In genomic region chr7:101328159-101328558, GRCh38 we compare ENCODE assay signal across 1 cellular context.
TF ChIP-seq lines count a peak whose summit lies in the region.

No MANE protein-coding gene starts in this region.

TF ChIP-seq in HEK293, 187 proteins besides CTCF, POLR2A, EP300 and RAD21 (continued from another document and continues in another):
- TF ChIP-seq ZNF600 (tag by site-specific recombination; IDR thresholded peaks at IDR 0.05) (no peak), ZBTB20 (tag by site-specific recombination; IDR thresholded peaks at IDR 0.05) (no peak), OSR2 (tag by site-specific recombination; IDR thresholded peaks at IDR 0.05) (no peak), KLF8 (tag by site-specific recombination; IDR thresholded peaks at IDR 0.05) (no peak), ZNF138 (tag by site-specific recombination; IDR thresholded peaks at IDR 0.05; ENCODE audit: borderline replicate concordance) (0 out of 2 replicates have a peak, but pooled peaks have one; percentile 32), HOXD13 (CRISPR knock-in tag; IDR thresholded peaks at IDR 0.05; ENCODE audit: borderline replicate concordance) (no peak), ZSCAN30 (tag by site-specific recombination; IDR thresholded peaks at IDR 0.05) (no peak), ZNF292 (tag by site-specific recombination; IDR thresholded peaks at IDR 0.05; ENCODE audit: borderline replicate concordance, low read depth) (peak; percentile 42; the same call in 1 of the 2 replicates), ZNF423 (tag by site-specific recombination; IDR thresholded peaks at IDR 0.05) (no peak), SETDB1 (IDR thresholded peaks at IDR 0.05; ENCODE audit: insufficient read length, low read length) (no peak), ZNF426 (tag by site-specific recombination; IDR thresholded peaks at IDR 0.05) (peak; percentile 90), GFI1B (tag by site-specific recombination; IDR thresholded peaks at IDR 0.05) (peak; percentile 30; the same call in 1 of the 2 replicates), ZNF274 (IDR thresholded peaks at IDR 0.05; ENCODE audit: low read length) (no peak), ZNF274 (tag by site-specific recombination; IDR thresholded peaks at IDR 0.05; ENCODE audit: borderline replicate concordance) (no peak), ATF2 (tag by site-specific recombination; IDR thresholded peaks at IDR 0.05; ENCODE audit: low read depth) (no peak), REPIN1 (tag by site-specific recombination; IDR thresholded peaks at IDR 0.05; ENCODE audit: low read depth) (no peak), ZNF791 (tag by site-specific recombination; IDR thresholded peaks at IDR 0.05) (0 out of 2 replicates have a peak, but pooled peaks have one; percentile 63), ZNF132 (tag by site-specific recombination; IDR thresholded peaks at IDR 0.05; ENCODE audit: borderline replicate concordance) (no peak), HOXA7 (CRISPR knock-in tag; IDR thresholded peaks at IDR 0.05; ENCODE audit: borderline replicate concordance) (no peak), ZNF629 (tag by site-specific recombination; IDR thresholded peaks at IDR 0.05) (peak; percentile 58; the same call in 1 of the 2 replicates), ZNF626 (tag by site-specific recombination; IDR thresholded peaks at IDR 0.05) (no peak), ZXDB (tag by site-specific recombination; IDR thresholded peaks at IDR 0.05) (0 out of 2 replicates have a peak, but pooled peaks have one; percentile 43), ZNF792 (tag by site-specific recombination; IDR thresholded peaks at IDR 0.05) (no peak), ZNF24 (tag by site-specific recombination; IDR thresholded peaks at IDR 0.05) (no peak), IKZF3 (tag by site-specific recombination; IDR thresholded peaks at IDR 0.05) (no peak), ZNF560 (tag by site-specific recombination; IDR thresholded peaks at IDR 0.05; ENCODE audit: borderline replicate concordance) (peak; percentile 85; the same call in 1 of the 2 replicates), KLF9 (tag by site-specific recombination; IDR thresholded peaks at IDR 0.05; ENCODE audit: low read depth) (no peak), ZNF555 (tag by site-specific recombination; conservative IDR thresholded peaks at IDR 0.05) (peak; percentile 81), FEZF1 (tag by site-specific recombination; IDR thresholded peaks at IDR 0.05) (no peak), ZNF843 (tag by site-specific recombination; IDR thresholded peaks at IDR 0.05) (no peak), ZNF580 (tag by site-specific recombination; IDR thresholded peaks at IDR 0.05) (no peak), MZF1 (tag by site-specific recombination; IDR thresholded peaks at IDR 0.05; ENCODE audit: borderline replicate concordance) (peak; percentile 31; the same call in 1 of the 2 replicates), YY1 (tag by site-specific recombination; IDR thresholded peaks at IDR 0.05) (no peak), WT1 (tag by site-specific recombination; IDR thresholded peaks at IDR 0.05) (no peak), ZNF521 (tag by site-specific recombination; IDR thresholded peaks at IDR 0.05) (no peak), ZNF362 (tag by site-specific recombination; IDR thresholded peaks at IDR 0.05) (no peak), ZNF785 (tag by site-specific recombination; IDR thresholded peaks at IDR 0.05) (no peak), SP2 (tag by site-specific recombination; IDR thresholded peaks at IDR 0.05) (no peak), ZNF112 (tag by site-specific recombination; IDR thresholded peaks at IDR 0.05) (no peak), SALL2 (tag by site-specific recombination; IDR thresholded peaks at IDR 0.05; ENCODE audit: borderline replicate concordance) (no peak), ZNF354C (tag by site-specific recombination; IDR thresholded peaks at IDR 0.05; ENCODE audit: borderline replicate concordance, low read depth) (0 out of 2 replicates have a peak, but pooled peaks have one; percentile 52), ZSCAN16 (tag by site-specific recombination; IDR thresholded peaks at IDR 0.05) (no peak), ZNF621 (tag by site-specific recombination; IDR thresholded peaks at IDR 0.05) (no peak)
- TF ChIP-seq, protein P1, sequence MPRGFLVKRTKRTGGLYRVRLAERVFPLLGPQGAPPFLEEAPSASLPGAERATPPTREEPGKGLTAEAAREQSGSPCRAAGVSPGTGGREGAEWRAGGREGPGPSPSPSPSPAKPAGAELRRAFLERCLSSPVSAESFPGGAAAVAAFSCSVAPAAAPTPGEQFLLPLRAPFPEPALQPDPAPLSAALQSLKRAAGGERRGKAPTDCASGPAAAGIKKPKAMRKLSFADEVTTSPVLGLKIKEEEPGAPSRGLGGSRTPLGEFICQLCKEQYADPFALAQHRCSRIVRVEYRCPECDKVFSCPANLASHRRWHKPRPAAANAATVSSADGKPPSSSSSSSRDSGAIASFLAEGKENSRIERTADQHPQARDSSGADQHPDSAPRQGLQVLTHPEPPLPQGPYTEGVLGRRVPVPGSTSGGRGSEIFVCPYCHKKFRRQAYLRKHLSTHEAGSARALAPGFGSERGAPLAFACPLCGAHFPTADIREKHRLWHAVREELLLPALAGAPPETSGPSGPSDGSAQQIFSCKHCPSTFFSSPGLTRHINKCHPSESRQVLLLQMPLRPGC (tag by site-specific recombination; IDR thresholded peaks at IDR 0.05): no peak
- TF ChIP-seq, protein P2, sequence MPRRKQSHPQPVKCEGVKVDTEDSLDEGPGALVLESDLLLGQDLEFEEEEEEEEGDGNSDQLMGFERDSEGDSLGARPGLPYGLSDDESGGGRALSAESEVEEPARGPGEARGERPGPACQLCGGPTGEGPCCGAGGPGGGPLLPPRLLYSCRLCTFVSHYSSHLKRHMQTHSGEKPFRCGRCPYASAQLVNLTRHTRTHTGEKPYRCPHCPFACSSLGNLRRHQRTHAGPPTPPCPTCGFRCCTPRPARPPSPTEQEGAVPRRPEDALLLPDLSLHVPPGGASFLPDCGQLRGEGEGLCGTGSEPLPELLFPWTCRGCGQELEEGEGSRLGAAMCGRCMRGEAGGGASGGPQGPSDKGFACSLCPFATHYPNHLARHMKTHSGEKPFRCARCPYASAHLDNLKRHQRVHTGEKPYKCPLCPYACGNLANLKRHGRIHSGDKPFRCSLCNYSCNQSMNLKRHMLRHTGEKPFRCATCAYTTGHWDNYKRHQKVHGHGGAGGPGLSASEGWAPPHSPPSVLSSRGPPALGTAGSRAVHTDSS (tag by site-specific recombination; IDR thresholded peaks at IDR 0.05): no peak
- TF ChIP-seq, protein P3, sequence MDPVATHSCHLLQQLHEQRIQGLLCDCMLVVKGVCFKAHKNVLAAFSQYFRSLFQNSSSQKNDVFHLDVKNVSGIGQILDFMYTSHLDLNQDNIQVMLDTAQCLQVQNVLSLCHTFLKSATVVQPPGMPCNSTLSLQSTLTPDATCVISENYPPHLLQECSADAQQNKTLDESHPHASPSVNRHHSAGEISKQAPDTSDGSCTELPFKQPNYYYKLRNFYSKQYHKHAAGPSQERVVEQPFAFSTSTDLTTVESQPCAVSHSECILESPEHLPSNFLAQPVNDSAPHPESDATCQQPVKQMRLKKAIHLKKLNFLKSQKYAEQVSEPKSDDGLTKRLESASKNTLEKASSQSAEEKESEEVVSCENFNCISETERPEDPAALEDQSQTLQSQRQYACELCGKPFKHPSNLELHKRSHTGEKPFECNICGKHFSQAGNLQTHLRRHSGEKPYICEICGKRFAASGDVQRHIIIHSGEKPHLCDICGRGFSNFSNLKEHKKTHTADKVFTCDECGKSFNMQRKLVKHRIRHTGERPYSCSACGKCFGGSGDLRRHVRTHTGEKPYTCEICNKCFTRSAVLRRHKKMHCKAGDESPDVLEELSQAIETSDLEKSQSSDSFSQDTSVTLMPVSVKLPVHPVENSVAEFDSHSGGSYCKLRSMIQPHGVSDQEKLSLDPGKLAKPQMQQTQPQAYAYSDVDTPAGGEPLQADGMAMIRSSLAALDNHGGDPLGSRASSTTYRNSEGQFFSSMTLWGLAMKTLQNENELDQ (tag by site-specific recombination; IDR thresholded peaks at IDR 0.05; ENCODE audit: low read depth): no peak
- TF ChIP-seq, protein P4, sequence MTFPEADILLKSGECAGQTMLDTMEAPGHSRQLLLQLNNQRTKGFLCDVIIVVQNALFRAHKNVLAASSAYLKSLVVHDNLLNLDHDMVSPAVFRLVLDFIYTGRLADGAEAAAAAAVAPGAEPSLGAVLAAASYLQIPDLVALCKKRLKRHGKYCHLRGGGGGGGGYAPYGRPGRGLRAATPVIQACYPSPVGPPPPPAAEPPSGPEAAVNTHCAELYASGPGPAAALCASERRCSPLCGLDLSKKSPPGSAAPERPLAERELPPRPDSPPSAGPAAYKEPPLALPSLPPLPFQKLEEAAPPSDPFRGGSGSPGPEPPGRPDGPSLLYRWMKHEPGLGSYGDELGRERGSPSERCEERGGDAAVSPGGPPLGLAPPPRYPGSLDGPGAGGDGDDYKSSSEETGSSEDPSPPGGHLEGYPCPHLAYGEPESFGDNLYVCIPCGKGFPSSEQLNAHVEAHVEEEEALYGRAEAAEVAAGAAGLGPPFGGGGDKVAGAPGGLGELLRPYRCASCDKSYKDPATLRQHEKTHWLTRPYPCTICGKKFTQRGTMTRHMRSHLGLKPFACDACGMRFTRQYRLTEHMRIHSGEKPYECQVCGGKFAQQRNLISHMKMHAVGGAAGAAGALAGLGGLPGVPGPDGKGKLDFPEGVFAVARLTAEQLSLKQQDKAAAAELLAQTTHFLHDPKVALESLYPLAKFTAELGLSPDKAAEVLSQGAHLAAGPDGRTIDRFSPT (tag by site-specific recombination; IDR thresholded peaks at IDR 0.05): no peak
- TF ChIP-seq, protein P5, sequence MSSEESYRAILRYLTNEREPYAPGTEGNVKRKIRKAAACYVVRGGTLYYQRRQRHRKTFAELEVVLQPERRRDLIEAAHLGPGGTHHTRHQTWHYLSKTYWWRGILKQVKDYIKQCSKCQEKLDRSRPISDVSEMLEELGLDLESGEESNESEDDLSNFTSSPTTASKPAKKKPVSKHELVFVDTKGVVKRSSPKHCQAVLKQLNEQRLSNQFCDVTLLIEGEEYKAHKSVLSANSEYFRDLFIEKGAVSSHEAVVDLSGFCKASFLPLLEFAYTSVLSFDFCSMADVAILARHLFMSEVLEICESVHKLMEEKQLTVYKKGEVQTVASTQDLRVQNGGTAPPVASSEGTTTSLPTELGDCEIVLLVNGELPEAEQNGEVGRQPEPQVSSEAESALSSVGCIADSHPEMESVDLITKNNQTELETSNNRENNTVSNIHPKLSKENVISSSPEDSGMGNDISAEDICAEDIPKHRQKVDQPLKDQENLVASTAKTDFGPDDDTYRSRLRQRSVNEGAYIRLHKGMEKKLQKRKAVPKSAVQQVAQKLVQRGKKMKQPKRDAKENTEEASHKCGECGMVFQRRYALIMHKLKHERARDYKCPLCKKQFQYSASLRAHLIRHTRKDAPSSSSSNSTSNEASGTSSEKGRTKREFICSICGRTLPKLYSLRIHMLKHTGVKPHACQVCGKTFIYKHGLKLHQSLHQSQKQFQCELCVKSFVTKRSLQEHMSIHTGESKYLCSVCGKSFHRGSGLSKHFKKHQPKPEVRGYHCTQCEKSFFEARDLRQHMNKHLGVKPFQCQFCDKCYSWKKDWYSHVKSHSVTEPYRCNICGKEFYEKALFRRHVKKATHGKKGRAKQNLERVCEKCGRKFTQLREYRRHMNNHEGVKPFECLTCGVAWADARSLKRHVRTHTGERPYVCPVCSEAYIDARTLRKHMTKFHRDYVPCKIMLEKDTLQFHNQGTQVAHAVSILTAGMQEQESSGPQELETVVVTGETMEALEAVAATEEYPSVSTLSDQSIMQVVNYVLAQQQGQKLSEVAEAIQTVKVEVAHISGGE (tag by site-specific recombination; conservative IDR thresholded peaks at IDR 0.05; ENCODE audit: low read depth): peak; percentile 80
- TF ChIP-seq, protein P6, sequence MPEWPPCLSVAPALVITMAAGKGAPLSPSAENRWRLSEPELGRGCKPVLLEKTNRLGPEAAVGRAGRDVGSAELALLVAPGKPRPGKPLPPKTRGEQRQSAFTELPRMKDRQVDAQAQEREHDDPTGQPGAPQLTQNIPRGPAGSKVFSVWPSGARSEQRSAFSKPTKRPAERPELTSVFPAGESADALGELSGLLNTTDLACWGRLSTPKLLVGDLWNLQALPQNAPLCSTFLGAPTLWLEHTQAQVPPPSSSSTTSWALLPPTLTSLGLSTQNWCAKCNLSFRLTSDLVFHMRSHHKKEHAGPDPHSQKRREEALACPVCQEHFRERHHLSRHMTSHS (tag by site-specific recombination; IDR thresholded peaks at IDR 0.05): no peak
- TF ChIP-seq, protein P7, sequence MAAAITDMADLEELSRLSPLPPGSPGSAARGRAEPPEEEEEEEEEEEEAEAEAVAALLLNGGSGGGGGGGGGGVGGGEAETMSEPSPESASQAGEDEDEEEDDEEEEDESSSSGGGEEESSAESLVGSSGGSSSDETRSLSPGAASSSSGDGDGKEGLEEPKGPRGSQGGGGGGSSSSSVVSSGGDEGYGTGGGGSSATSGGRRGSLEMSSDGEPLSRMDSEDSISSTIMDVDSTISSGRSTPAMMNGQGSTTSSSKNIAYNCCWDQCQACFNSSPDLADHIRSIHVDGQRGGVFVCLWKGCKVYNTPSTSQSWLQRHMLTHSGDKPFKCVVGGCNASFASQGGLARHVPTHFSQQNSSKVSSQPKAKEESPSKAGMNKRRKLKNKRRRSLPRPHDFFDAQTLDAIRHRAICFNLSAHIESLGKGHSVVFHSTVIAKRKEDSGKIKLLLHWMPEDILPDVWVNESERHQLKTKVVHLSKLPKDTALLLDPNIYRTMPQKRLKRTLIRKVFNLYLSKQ (tag by site-specific recombination; IDR thresholded peaks at IDR 0.05; ENCODE audit: borderline replicate concordance): peak; percentile 62; the same call in 1 of the 2 replicates
